ENCODE assay signal across 12 cellular contexts in the genomic region with DNA sequence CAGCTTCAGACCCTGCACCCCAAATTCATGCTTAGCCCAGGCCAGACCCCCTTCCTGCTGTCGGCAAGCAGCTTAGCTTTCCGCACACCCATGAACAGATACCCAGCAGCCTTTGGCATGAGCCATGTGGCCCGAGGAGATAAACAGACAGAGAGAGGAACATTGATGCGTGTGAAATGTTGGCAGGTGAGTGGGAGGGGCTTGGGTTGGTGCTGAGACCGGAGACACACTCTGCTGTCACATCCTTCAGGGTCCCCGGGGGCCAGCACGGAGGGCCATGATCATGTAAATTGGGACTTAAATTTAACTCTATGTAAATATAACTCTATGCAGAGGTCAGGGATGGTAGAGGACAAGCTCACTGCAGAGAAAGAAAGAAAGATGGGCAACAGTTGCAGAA. TPM values are rescaled to one million over a fixed set of nuclear protein-coding genes. Genes with fewer than 3 reads are reported as not detected.
DNase-seq lines count a peak whose midpoint lies in the region; ATAC-seq and TF ChIP-seq lines count a peak whose summit lies in the region.
"Had no signal": no experiment of that assay in that cellular context is flagged by ENCODE, and none has a peak within 500 bp of the region (broad histone marks: within the 10 kb centered on the region; RNA-seq: fewer than 3 reads in every experiment).

No MANE protein-coding gene starts in this region.

- peaks cover 74% of the 10 kb centered on the region for H3K4me1 Mint-ChIP-seq in activated T-cell treated with anti-CD3 and anti-CD28 coated beads, Interleukin-2, amount 50 U/mL, for 72 hours (ENCODE audit: low read depth)
- peaks cover 29% of the 10 kb centered on the region for H3K4me1 Mint-ChIP-seq in activated T-cell treated with anti-CD3 and anti-CD28 coated beads, Interleukin-2, amount 50 U/mL, for 24 hours (ENCODE audit: low read depth)
- H3K4me1 Mint-ChIP-seq in natural killer cell treated with Interleukin-12 subunit alpha and Interleukin-12 subunit beta and Interleukin-15 and Interleukin-18, amount 100 ng/mL, for 72 hours (ENCODE audit: low read depth in 2 of 2): peaks cover 19 to 21% of the 10 kb centered on the region in 2 donors

- no peaks in the 10 kb centered on the region for H3K4me1 ChIP-seq in transverse colon
- H3K4me1 ChIP-seq: A549, heart left ventricle had no signal

- no peak for DNase-seq in activated T-cell treated with anti-CD3 and anti-CD28 coated beads, Interleukin-2, amount 50 U/mL, for 72 hours
- no peak for DNase-seq in activated T-cell treated with anti-CD3 and anti-CD28 coated beads, Interleukin-2, amount 50 U/mL, for 24 hours
- DNase-seq in transverse colon (peak; percentile 26), brain microvascular endothelial cell (no peak)
- no peak for DNase-seq in natural killer cell treated with Interleukin-12 subunit alpha and Interleukin-12 subunit beta and Interleukin-15 and Interleukin-18, amount 100 ng/mL, for 72 hours (ENCODE audit: low spot score)
- DNase-seq in activated T-cell treated with anti-CD3 and anti-CD28 coated beads, Interleukin-2, amount 50 U/mL, for 48 hours: no peak
- DNase-seq: NCI-H510A, T-cell had no signal

- peak overlapping the region; percentile 29 for H3K27ac Mint-ChIP-seq in activated T-cell treated with anti-CD3 and anti-CD28 coated beads, Interleukin-2, amount 50 U/mL, for 72 hours
- no peak overlapping the region for H3K27ac Mint-ChIP-seq in activated T-cell treated with anti-CD3 and anti-CD28 coated beads, Interleukin-2, amount 50 U/mL, for 24 hours
- H3K27ac Mint-ChIP-seq in natural killer cell treated with Interleukin-12 subunit alpha and Interleukin-12 subunit beta and Interleukin-15 and Interleukin-18, amount 100 ng/mL, for 72 hours: peak overlapping the region in 1 of 2 donors; percentile 80
- H3K27ac Mint-ChIP-seq: T-cell had no signal

- no peak for TF ChIP-seq EP300 in transverse colon (IDR thresholded peaks at IDR 0.05; ENCODE audit: low read depth)

- H3K27me3 ChIP-seq in transverse colon (peaks cover 22% of the 10 kb centered on the region), brain microvascular endothelial cell (replicated peaks) (no peaks in the 10 kb centered on the region)

- WGBS in transverse colon (ENCODE audit: low coverage in 1 of 2), 2 donors: 59 to 70% methylated on average over 2 to 7 of the region's 7 CpGs

- H3K36me3 ChIP-seq in transverse colon (no peaks in the 10 kb centered on the region), brain microvascular endothelial cell (replicated peaks) (no peaks in the 10 kb centered on the region)
- H3K36me3 ChIP-seq: heart left ventricle had no signal

- H3K27ac ChIP-seq in transverse colon: no peak overlapping the region
- no peak overlapping the region for H3K27ac ChIP-seq in brain microvascular endothelial cell
- H3K27ac ChIP-seq: A549, heart left ventricle had no signal

- H3K4me3 ChIP-seq in transverse colon (no peak overlapping the region), brain microvascular endothelial cell (ENCODE audit: low read depth, low read length) (no peak overlapping the region)
- H3K4me3 ChIP-seq: A549, heart left ventricle had no signal

- no peak for TF ChIP-seq POLR2A in transverse colon (IDR thresholded peaks at IDR 0.05)

- no peaks in the 10 kb centered on the region for H3K9me3 ChIP-seq in transverse colon
- H3K9me3 ChIP-seq: A549, heart left ventricle had no signal

- no peaks in the 10 kb centered on the region for H3K9me3 Mint-ChIP-seq in activated T-cell treated with anti-CD3 and anti-CD28 coated beads, Interleukin-2, amount 50 U/mL, for 72 hours
- no peaks in the 10 kb centered on the region for H3K9me3 Mint-ChIP-seq in activated T-cell treated with anti-CD3 and anti-CD28 coated beads, Interleukin-2, amount 50 U/mL, for 24 hours
- H3K9me3 Mint-ChIP-seq in natural killer cell treated with Interleukin-12 subunit alpha and Interleukin-12 subunit beta and Interleukin-15 and Interleukin-18, amount 100 ng/mL, for 72 hours: no peaks in the 10 kb centered on the region
- H3K9me3 Mint-ChIP-seq: T-cell had no signal

- peaks cover 0 to 2% of the 10 kb centered on the region in 2 donors for H3K36me3 Mint-ChIP-seq in activated T-cell treated with anti-CD3 and anti-CD28 coated beads, Interleukin-2, amount 50 U/mL, for 72 hours (ENCODE audit: insufficient read depth in 2 of 2)
- no peaks in the 10 kb centered on the region for H3K36me3 Mint-ChIP-seq in activated T-cell treated with anti-CD3 and anti-CD28 coated beads, Interleukin-2, amount 50 U/mL, for 24 hours (ENCODE audit: low read depth)
- no peaks in the 10 kb centered on the region for H3K36me3 Mint-ChIP-seq in natural killer cell treated with Interleukin-12 subunit alpha and Interleukin-12 subunit beta and Interleukin-15 and Interleukin-18, amount 100 ng/mL, for 72 hours
- H3K36me3 Mint-ChIP-seq: T-cell had no signal

- intact Hi-C loops in transverse colon (cut with DNase I; ENCODE audit: low total_unique reads): no loop called here

- peaks cover 38% of the 10 kb centered on the region for H3K27me3 Mint-ChIP-seq in activated T-cell treated with anti-CD3 and anti-CD28 coated beads, Interleukin-2, amount 50 U/mL, for 72 hours (ENCODE audit: low read depth)
- H3K27me3 Mint-ChIP-seq in activated T-cell treated with anti-CD3 and anti-CD28 coated beads, Interleukin-2, amount 50 U/mL, for 24 hours: peaks cover 9% of the 10 kb centered on the region
- peaks cover 27 to 37% of the 10 kb centered on the region in 2 donors for H3K27me3 Mint-ChIP-seq in natural killer cell treated with Interleukin-12 subunit alpha and Interleukin-12 subunit beta and Interleukin-15 and Interleukin-18, amount 100 ng/mL, for 72 hours

- ATAC-seq in activated T-cell treated with anti-CD3 and anti-CD28 coated beads, Interleukin-2, amount 50 U/mL, for 72 hours (replicated peaks in 1 of 2): no peak
- ATAC-seq in GM21786 (IDR thresholded peaks at IDR 0.05; ENCODE audit: unreplicated experiment) (peak; percentile 37), HG03521 (IDR thresholded peaks at IDR 0.05; ENCODE audit: unreplicated experiment) (peak; percentile 44)
- ATAC-seq in natural killer cell treated with Interleukin-12 subunit alpha and Interleukin-12 subunit beta and Interleukin-15 and Interleukin-18, amount 100 ng/mL, for 72 hours: no peak
- ATAC-seq: A549, heart left ventricle, T-cell had no signal

- TF ChIP-seq CTCF in transverse colon (IDR thresholded peaks at IDR 0.05) (no peak), brain microvascular endothelial cell (IDR thresholded peaks at IDR 0.05; ENCODE audit: low read depth, low read length, missing control alignments) (no peak)

- peak overlapping the region; percentile 33 to 81 for H3K4me3 Mint-ChIP-seq in activated T-cell treated with anti-CD3 and anti-CD28 coated beads, Interleukin-2, amount 50 U/mL, for 72 hours
- no peak overlapping the region for H3K4me3 Mint-ChIP-seq in activated T-cell treated with anti-CD3 and anti-CD28 coated beads, Interleukin-2, amount 50 U/mL, for 24 hours
- H3K4me3 Mint-ChIP-seq in natural killer cell treated with Interleukin-12 subunit alpha and Interleukin-12 subunit beta and Interleukin-15 and Interleukin-18, amount 100 ng/mL, for 72 hours: no peak overlapping the region

- in situ Hi-C loops in transverse colon (cut with MboI; ENCODE audit: low pct_ligation_motif_present in 1 of 4, low pct_unique_long_range_greater_than_20kb in 1 of 4, low sequenced_read_pairs in 3 of 4) (no loop called here), brain microvascular endothelial cell (cut with HindIII; ENCODE audit: low pct_ligation_motif_present, low sequenced_read_pairs) (no loop called here)

RNA-seq across cellular contexts. Expression of a gene that starts 1.5 kb away (rescaled TPM):
- 10 to 100 TPM; 39.1 to 44.5 TPM for total RNA-seq in activated T-cell treated with anti-CD3 and anti-CD28 coated beads, Interleukin-2, amount 50 U/mL, for 72 hours
- 10 to 100 TPM in 2 of 4 donors, 1 to 10 TPM in 1, not detected in 1; 4.4 to 27.7 (median 21.1) TPM for total RNA-seq in transverse colon
- 10 to 100 TPM in 1 of 2 donors, 1 to 10 TPM in 1; 1.1 to 15.0 TPM for total RNA-seq in natural killer cell treated with Interleukin-12 subunit alpha and Interleukin-12 subunit beta and Interleukin-15 and Interleukin-18, amount 100 ng/mL, for 72 hours

RNA-seq across cellular contexts. Expression of a gene that starts 17.2 kb away (rescaled TPM):
- total RNA-seq in activated T-cell treated with anti-CD3 and anti-CD28 coated beads, Interleukin-2, amount 50 U/mL, for 72 hours: 1 to 10 TPM in 1 of 2 donors, under 1 TPM in 1; 0.67 to 1.4 TPM
- under 1 TPM in 1 of 4 donors, not detected in 3; 0.32 TPM for total RNA-seq in transverse colon
- under 1 TPM; 0.19 to 0.36 TPM for total RNA-seq in natural killer cell treated with Interleukin-12 subunit alpha and Interleukin-12 subunit beta and Interleukin-15 and Interleukin-18, amount 100 ng/mL, for 72 hours
- total RNA-seq: heart left ventricle had no signal

RNA-seq across cellular contexts. Expression of a gene that starts 27.8 kb away (rescaled TPM):
- 1 to 10 TPM; 6.6 to 8.8 TPM for total RNA-seq in activated T-cell treated with anti-CD3 and anti-CD28 coated beads, Interleukin-2, amount 50 U/mL, for 72 hours
- total RNA-seq in transverse colon: under 1 TPM in 1 of 4 donors, not detected in 3; 0.27 TPM
- under 1 TPM in 1 of 2 donors, not detected in 1; 0.62 TPM for total RNA-seq in natural killer cell treated with Interleukin-12 subunit alpha and Interleukin-12 subunit beta and Interleukin-15 and Interleukin-18, amount 100 ng/mL, for 72 hours

RNA-seq across cellular contexts. Expression of a gene that starts 38.5 kb away (rescaled TPM):
- under 1 TPM; 0.29 to 0.83 TPM for total RNA-seq in activated T-cell treated with anti-CD3 and anti-CD28 coated beads, Interleukin-2, amount 50 U/mL, for 72 hours
- not detected for total RNA-seq in transverse colon
- total RNA-seq in natural killer cell treated with Interleukin-12 subunit alpha and Interleukin-12 subunit beta and Interleukin-15 and Interleukin-18, amount 100 ng/mL, for 72 hours: under 1 TPM in 1 of 2 donors, not detected in 1; 0.38 TPM

RNA-seq across cellular contexts. Expression of a gene that starts 40.4 kb away (rescaled TPM):
- total RNA-seq in activated T-cell treated with anti-CD3 and anti-CD28 coated beads, Interleukin-2, amount 50 U/mL, for 72 hours: 1 to 10 TPM; 1.1 to 1.9 TPM
- total RNA-seq in transverse colon: not detected
- under 1 TPM in 1 of 2 donors, not detected in 1; 0.56 TPM for total RNA-seq in natural killer cell treated with Interleukin-12 subunit alpha and Interleukin-12 subunit beta and Interleukin-15 and Interleukin-18, amount 100 ng/mL, for 72 hours
- total RNA-seq: heart left ventricle, T-cell had no signal

Comparison
In these comparisons a context has a peak if more than half of its experiments do, and no peak if none do; other contexts are left out.
1. H3K4me3 Mint-ChIP-seq: peak in activated T-cell treated with anti-CD3 and anti-CD28 coated beads, Interleukin-2, amount 50 U/mL, for 72 hours (2 of 2); none in activated T-cell treated with anti-CD3 and anti-CD28 coated beads, Interleukin-2, amount 50 U/mL, for 24 hours (single experiment) and natural killer cell treated with Interleukin-12 subunit alpha and Interleukin-12 subunit beta and Interleukin-15 and Interleukin-18, amount 100 ng/mL, for 72 hours (single experiment).
2. ATAC-seq: peak in GM21786 (single experiment) and HG03521 (single experiment); none in activated T-cell treated with anti-CD3 and anti-CD28 coated beads, Interleukin-2, amount 50 U/mL, for 72 hours (0 of 2) and natural killer cell treated with Interleukin-12 subunit alpha and Interleukin-12 subunit beta and Interleukin-15 and Interleukin-18, amount 100 ng/mL, for 72 hours (0 of 2).
3. RNA of a gene that starts 27.8 kb away (total RNA-seq): 6.6 to 8.8 TPM in activated T-cell treated with anti-CD3 and anti-CD28 coated beads, Interleukin-2, amount 50 U/mL, for 72 hours; 0.62 TPM in natural killer cell treated with Interleukin-12 subunit alpha and Interleukin-12 subunit beta and Interleukin-15 and Interleukin-18, amount 100 ng/mL, for 72 hours and 0.27 TPM in transverse colon; every median in the first group is over 4 times any median in the second.